ENCODE assay signal across 1 cellular context in the genomic region with DNA sequence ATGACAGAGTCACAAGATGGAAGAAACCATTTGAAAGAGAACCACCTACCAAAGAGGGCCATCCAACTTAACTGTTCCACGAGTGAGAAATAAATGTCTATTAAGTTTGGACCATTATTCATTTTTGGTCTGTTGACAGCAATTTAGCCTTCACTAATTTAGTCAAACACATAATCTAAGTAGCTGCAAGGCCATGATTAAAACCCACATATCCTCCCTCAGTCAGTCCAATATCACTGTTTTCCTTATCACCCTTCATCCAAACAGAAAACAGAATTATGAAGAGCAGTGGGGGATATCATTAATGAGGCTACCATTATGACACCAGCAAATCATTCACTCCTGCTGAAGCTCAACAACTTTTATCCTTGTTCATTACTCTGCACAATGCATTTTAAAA.
TF ChIP-seq lines count a peak whose summit lies in the region.

No MANE protein-coding gene starts in this region.

TF ChIP-seq in WTC11, 78 proteins besides CTCF, POLR2A, EP300 and RAD21:
- no peak for TF ChIP-seq JUN (CRISPR knock-in tag; IDR thresholded peaks at IDR 0.05)
- TF ChIP-seq ZNF263 (CRISPR knock-in tag; IDR thresholded peaks at IDR 0.05; ENCODE audit: low read depth), result no peak
- TF ChIP-seq, protein P1, sequence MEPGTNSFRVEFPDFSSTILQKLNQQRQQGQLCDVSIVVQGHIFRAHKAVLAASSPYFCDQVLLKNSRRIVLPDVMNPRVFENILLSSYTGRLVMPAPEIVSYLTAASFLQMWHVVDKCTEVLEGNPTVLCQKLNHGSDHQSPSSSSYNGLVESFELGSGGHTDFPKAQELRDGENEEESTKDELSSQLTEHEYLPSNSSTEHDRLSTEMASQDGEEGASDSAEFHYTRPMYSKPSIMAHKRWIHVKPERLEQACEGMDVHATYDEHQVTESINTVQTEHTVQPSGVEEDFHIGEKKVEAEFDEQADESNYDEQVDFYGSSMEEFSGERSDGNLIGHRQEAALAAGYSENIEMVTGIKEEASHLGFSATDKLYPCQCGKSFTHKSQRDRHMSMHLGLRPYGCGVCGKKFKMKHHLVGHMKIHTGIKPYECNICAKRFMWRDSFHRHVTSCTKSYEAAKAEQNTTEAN (CRISPR knock-in tag; IDR thresholded peaks at IDR 0.05), result no peak
- no peak for TF ChIP-seq EMX1 (CRISPR knock-in tag; IDR thresholded peaks at IDR 0.05)
- TF ChIP-seq, protein P2, sequence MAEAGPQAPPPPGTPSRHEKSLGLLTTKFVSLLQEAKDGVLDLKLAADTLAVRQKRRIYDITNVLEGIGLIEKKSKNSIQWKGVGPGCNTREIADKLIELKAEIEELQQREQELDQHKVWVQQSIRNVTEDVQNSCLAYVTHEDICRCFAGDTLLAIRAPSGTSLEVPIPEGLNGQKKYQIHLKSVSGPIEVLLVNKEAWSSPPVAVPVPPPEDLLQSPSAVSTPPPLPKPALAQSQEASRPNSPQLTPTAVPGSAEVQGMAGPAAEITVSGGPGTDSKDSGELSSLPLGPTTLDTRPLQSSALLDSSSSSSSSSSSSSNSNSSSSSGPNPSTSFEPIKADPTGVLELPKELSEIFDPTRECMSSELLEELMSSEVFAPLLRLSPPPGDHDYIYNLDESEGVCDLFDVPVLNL (CRISPR knock-in tag; IDR thresholded peaks at IDR 0.05; ENCODE audit: borderline replicate concordance, low read depth), result no peak
- TF ChIP-seq CREM (CRISPR knock-in tag; IDR thresholded peaks at IDR 0.05), result no peak
- no peak for TF ChIP-seq MXD4 (CRISPR knock-in tag; IDR thresholded peaks at IDR 0.05; ENCODE audit: borderline replicate concordance)
- no peak for TF ChIP-seq ESRRA (CRISPR knock-in tag; IDR thresholded peaks at IDR 0.05; ENCODE audit: borderline replicate concordance)
